ENCODE assay signal across 18 cellular contexts in genomic region chr5:133469252-133469651, GRCh38.
DNase-seq lines count a peak whose midpoint lies in the region; ATAC-seq and TF ChIP-seq lines count a peak whose summit lies in the region.
"Had no signal": no experiment of that assay in that cellular context is flagged by ENCODE, and none has a peak within 500 bp of the region (broad histone marks: within the 10 kb centered on the region; RNA-seq: fewer than 3 reads in every experiment).

No MANE protein-coding gene starts in this region.

- H3K4me3 ChIP-seq in heart left ventricle (no peak overlapping the region), coronary artery (no peak overlapping the region), Caco-2 (ENCODE audit: low read depth, low read length) (no peak overlapping the region)
- H3K4me3 ChIP-seq: BLaER1 treated with 17β-estradiol and CSF1 and Interleukin-3, amounts not matched to agents 10 nM and 100 nM; GM23248 had no signal

- no TSS peak for BruUV-seq in Caco-2 (replicated peaks; lab: Mats Ljungman, UMichigan)

- H3K9me3 ChIP-seq in heart left ventricle (no peaks in the 10 kb centered on the region), Caco-2 (no peaks in the 10 kb centered on the region)
- H3K9me3 ChIP-seq: BLaER1 treated with 17β-estradiol and CSF1 and Interleukin-3, amounts not matched to agents 10 nM and 100 nM had no signal

- CTCF ChIA-PET in Caco-2 (lab: Charles Lee) = interaction anchor here (1.1 kb wide), 1 partner anchor 46 kb away, joined by 3 read pairs; no protein-coding TSS in a partner anchor

- H3K36me3 Mint-ChIP-seq in Caco-2 (ENCODE audit: insufficient read depth, unreplicated experiment) = no peaks in the 10 kb centered on the region
- H3K36me3 Mint-ChIP-seq: CD8-positive, alpha-beta T cell had no signal

- H3K27me3 Mint-ChIP-seq in Caco-2 (ENCODE audit: insufficient read depth, unreplicated experiment) = peaks cover 8% of the 10 kb centered on the region

- TF ChIP-seq POLR2A in heart left ventricle (IDR thresholded peaks at IDR 0.05) = no peak

- no peak overlapping the region for H3K27ac Mint-ChIP-seq in Caco-2 (ENCODE audit: unreplicated experiment)
- H3K27ac Mint-ChIP-seq: B cell; CD8-positive, alpha-beta T cell; HFFc6 had no signal

- H3K4me1 ChIP-seq in heart left ventricle = peaks cover 0 to 6% (median 0%) of the 10 kb centered on the region in 12 donors
- no peaks in the 10 kb centered on the region for H3K4me1 ChIP-seq in Caco-2

- no peaks in the 10 kb centered on the region for H3K4me1 Mint-ChIP-seq in Caco-2 (ENCODE audit: low read depth, unreplicated experiment)
- H3K4me1 Mint-ChIP-seq: B cell had no signal

- POLR2A ChIA-PET in Caco-2 (lab: Charles Lee) = no interaction called here

- ATAC-seq in heart left ventricle (peak in 3 of 4 donors; percentile 19 to 64 (median 37)), HG02588 (IDR thresholded peaks at IDR 0.05; ENCODE audit: unreplicated experiment) (no peak)
- ATAC-seq: CD8-positive, alpha-beta T cell; HCT116 had no signal

- TF ChIP-seq CTCF in heart left ventricle (IDR thresholded peaks at IDR 0.05) (no peak), coronary artery (IDR thresholded peaks at IDR 0.05) (no peak), Caco-2 (IDR thresholded peaks at IDR 0.05; ENCODE audit: insufficient read depth in 1 of 2, low read depth in 1 of 2, low read length in 1 of 2, severe bottlenecking in 1 of 2, unreplicated experiment in 1 of 2) (no peak)

- no peaks in the 10 kb centered on the region for H3K36me3 ChIP-seq in heart left ventricle
- H3K36me3 ChIP-seq in Caco-2 (ENCODE audit: control insufficient read depth, insufficient read depth, low read length) = no peaks in the 10 kb centered on the region
- H3K36me3 ChIP-seq: BLaER1 treated with 17β-estradiol and CSF1 and Interleukin-3, amounts not matched to agents 10 nM and 100 nM had no signal

- no peaks in the 10 kb centered on the region for H3K9me3 Mint-ChIP-seq in Caco-2 (ENCODE audit: unreplicated experiment)
- H3K9me3 Mint-ChIP-seq: CD8-positive, alpha-beta T cell; HFFc6 had no signal

- WGBS in heart left ventricle, 4 donors = 61 to 91% (median 84%) methylated on average over 2 of the region's 2 CpGs

- no peak overlapping the region for H3K27ac ChIP-seq in heart left ventricle
- H3K27ac ChIP-seq in coronary artery = no peak overlapping the region
- H3K27ac ChIP-seq: GM23248 had no signal

- no peak overlapping the region for H3K4me3 Mint-ChIP-seq in Caco-2 (ENCODE audit: unreplicated experiment)
- H3K4me3 Mint-ChIP-seq: B cell; CD8-positive, alpha-beta T cell; HFFc6 had no signal

- intact Hi-C loops in heart left ventricle (cut with DNase I) (no loop called here), cardiac septum (cut with DNase I) (no loop called here), Caco-2 (cut with micrococcal nuclease; ENCODE audit: unreplicated experiment) (no loop called here)

- DNase-seq in heart left ventricle = no peak
- DNase-seq in cardiac septum (ENCODE audit: low spot score) = no peak
- DNase-seq in NCI-H69 (lab: John Stamatoyannopoulos, UW) = peak; percentile 85
- DNase-seq in coronary artery (ENCODE audit: low spot score) = peak; percentile 55
- peak; percentile 31 for DNase-seq in putamen (ENCODE audit: low spot score)
- no peak for DNase-seq in stimulated activated naive CD4-positive, alpha-beta T cell (lab: John Stamatoyannopoulos, UW)
- no peak for DNase-seq in Caco-2
- DNase-seq: CD8-positive, alpha-beta T cell; DMS 273 treated with DMSO at 0.1 percent for 48 hours; DND-41; EL; GM23248; HFFc6; IMR-90 had no signal

- H3K27me3 ChIP-seq in heart left ventricle = peaks cover 0 to 23% (median 0%) of the 10 kb centered on the region in 9 donors
- H3K27me3 ChIP-seq in Caco-2 (replicated peaks; ENCODE audit: control insufficient read depth, insufficient read depth, low read length) = no peaks in the 10 kb centered on the region
- H3K27me3 ChIP-seq: BLaER1 treated with 17β-estradiol and CSF1 and Interleukin-3, amounts not matched to agents 10 nM and 100 nM had no signal

Comparison
In these comparisons a context has a peak if more than half of its experiments do, and no peak if none do; other contexts are left out.
1. DNase-seq: peak in NCI-H69 (single experiment), coronary artery (single experiment) and putamen (single experiment); none in heart left ventricle (0 of 5), cardiac septum (single experiment), stimulated activated naive CD4-positive, alpha-beta T cell (0 of 6) and Caco-2 (0 of 2).